14 cellular contexts compared by ENCODE assay signal in genomic region chr11:19237381-19237780, GRCh38. TPM values are rescaled to one million over a fixed set of nuclear protein-coding genes. Genes with fewer than 3 reads are reported as not detected.
DNase-seq lines count a peak whose midpoint lies in the region; ATAC-seq and TF ChIP-seq lines count a peak whose summit lies in the region.
"Had no signal": no experiment of that assay in that cellular context is flagged by ENCODE, and none has a peak within 500 bp of the region (broad histone marks: within the 10 kb centered on the region; RNA-seq: fewer than 3 reads in every experiment).

No MANE protein-coding gene starts in this region.

- no peaks in the 10 kb centered on the region for H3K9me2 ChIP-seq in hepatocyte (replicated peaks; ENCODE audit: insufficient read depth)

- H2BK15ac ChIP-seq in H9 (ENCODE audit: low read depth, low read length), result no peak overlapping the region

- H3K27me3 ChIP-seq in right atrium auricular region (peaks cover 8 to 11% of the 10 kb centered on the region in 2 donors), hepatocyte (peaks cover 7% of the 10 kb centered on the region), psoas muscle (ENCODE audit: insufficient read depth in 3 of 3, low read length in 2 of 3) (peaks cover 0 to 13% (median 9%) of the 10 kb centered on the region in 3 donors), H9 (ENCODE audit: insufficient read depth, low read length) (no peaks in the 10 kb centered on the region; the same call in 1 of the 2 replicates)

- H2BK5ac ChIP-seq in H9 (ENCODE audit: insufficient read length, low read length), result no peak overlapping the region

- H4K20me1 ChIP-seq in hepatocyte (ENCODE audit: insufficient read depth, poor library complexity, severe bottlenecking), result no peaks in the 10 kb centered on the region
- no peaks in the 10 kb centered on the region for H4K20me1 ChIP-seq in H9 (ENCODE audit: control insufficient read depth, insufficient read depth, insufficient read length)
- H4K20me1 ChIP-seq: BLaER1 had no signal

- H4K91ac ChIP-seq in H9 (ENCODE audit: insufficient read length, low read depth, low read length), result no peak overlapping the region

- no peak for TF ChIP-seq CTCF in right atrium auricular region (IDR thresholded peaks at IDR 0.05)
- TF ChIP-seq CTCF in hepatocyte (IDR thresholded peaks at IDR 0.05; ENCODE audit: poor library complexity), result no peak
- no peak for TF ChIP-seq CTCF in psoas muscle (IDR thresholded peaks at IDR 0.05)
- TF ChIP-seq CTCF in H9 (conservative IDR thresholded peaks at IDR 0.05), result no peak

- no peak overlapping the region for H2AFZ ChIP-seq in hepatocyte
- no peak overlapping the region for H2AFZ ChIP-seq in H9 (ENCODE audit: low read length)

- no peak overlapping the region for H3K23ac ChIP-seq in H9 (ENCODE audit: insufficient read length, low read depth, low read length)

- H4K5ac ChIP-seq in H9 (ENCODE audit: insufficient read length, low read depth, low read length), result no peak overlapping the region

- 64% methylated on average over 8 of the region's 8 CpGs for whole genome bisulfite sequencing in hepatocyte (ENCODE audit: low lambda C conversion rate, missing lambda C conversion rate)
- WGBS in psoas muscle, 3 donors, result 21 to 30% (median 28%) methylated on average over 8 of the region's 8 CpGs
- WGBS in H9 (ENCODE audit: extremely low coverage, insufficient read length, low lambda C conversion rate), result no CpG with 5 or more reads among the region's 8 CpGs

- DNase-seq in right atrium auricular region (ENCODE audit: low spot score), result no peak
- no peak for DNase-seq in Right ventricle myocardium superior
- no peak for DNase-seq in hepatocyte (ENCODE audit: low spot score)
- DNase-seq in psoas muscle, result no peak
- DNase-seq in H9, result no peak
- DNase-seq in T1000 (lab: John Stamatoyannopoulos, UW), result no peak
- DNase-seq in foreskin melanocyte, result no peak
- DNase-seq: 8988T; AML-193; Caco-2; CD8-positive, alpha-beta memory T cell; IMR-90 had no signal

- H3K14ac ChIP-seq in H9 (ENCODE audit: insufficient read depth, low read length), result no peak overlapping the region

- H3K9me3 ChIP-seq in right atrium auricular region (no peaks in the 10 kb centered on the region), hepatocyte (ENCODE audit: low read depth) (no peaks in the 10 kb centered on the region), psoas muscle (no peaks in the 10 kb centered on the region), H9 (ENCODE audit: control insufficient read depth, low read depth, low read length) (no peaks in the 10 kb centered on the region)
- H3K9me3 ChIP-seq: BLaER1, Caco-2 had no signal

- peaks cover 0 to 43% of the 10 kb centered on the region in 2 donors for H3K4me1 ChIP-seq in right atrium auricular region
- peaks cover 23% of the 10 kb centered on the region for H3K4me1 ChIP-seq in hepatocyte (ENCODE audit: insufficient read depth)
- H3K4me1 ChIP-seq in psoas muscle, result peaks cover 19% of the 10 kb centered on the region
- no peaks in the 10 kb centered on the region for H3K4me1 ChIP-seq in H9 (ENCODE audit: insufficient read depth, low read length)

- intact Hi-C loops in Right ventricle myocardium superior (cut with DNase I) (no loop called here), psoas muscle (cut with DNase I) (loop anchor here in 1 of 2 donors (5.0 kb wide), 1 partner anchor 35 kb away; the partner anchor contains the start of gene CSRP3)

- H3K4me2 ChIP-seq in hepatocyte (peak overlapping the region; percentile 38), H9 (ENCODE audit: insufficient read depth, insufficient read length, low read length) (no peak overlapping the region)
- H3K4me2 ChIP-seq: BLaER1 had no signal

- H3K4me3 ChIP-seq in right atrium auricular region (peak overlapping the region in 1 of 2 donors; percentile 9), hepatocyte (no peak overlapping the region), psoas muscle (peak overlapping the region; percentile 81)
- H3K4me3 ChIP-seq: BLaER1 had no signal

- no peaks in the 10 kb centered on the region for H3K79me1 ChIP-seq in H9 (ENCODE audit: insufficient read depth, low read depth, low read length, poor library complexity, severe bottlenecking)

- peaks cover 10% of the 10 kb centered on the region for H3K27me3 Mint-ChIP-seq in H9 (ENCODE audit: low read depth)

- H2BK12ac ChIP-seq in H9 (ENCODE audit: insufficient read length, low read depth, low read length), result no peak overlapping the region

- H3K79me2 ChIP-seq in hepatocyte (peaks cover 9% of the 10 kb centered on the region), H9 (ENCODE audit: insufficient read depth, low read length) (no peaks in the 10 kb centered on the region)

- H3K9ac ChIP-seq in H9 (ENCODE audit: extremely low read depth, insufficient read length, low read length), result no peak overlapping the region
- H3K9ac ChIP-seq: BLaER1 had no signal

- H3K36me3 ChIP-seq in right atrium auricular region (no peaks in the 10 kb centered on the region), hepatocyte (replicated peaks; ENCODE audit: insufficient read depth, low read depth) (no peaks in the 10 kb centered on the region), psoas muscle (ENCODE audit: insufficient read depth in 1 of 2, low read depth in 1 of 2) (no peaks in the 10 kb centered on the region)

- H3K4me3 Mint-ChIP-seq in H9, result no peak overlapping the region
- H3K4me3 Mint-ChIP-seq: CD8-positive, alpha-beta memory T cell had no signal

- peaks cover 14 to 41% (median 40%) of the 10 kb centered on the region in 3 experiments; a peak in 6 of 7 replicates for H3K36me3 Mint-ChIP-seq in H9 (ENCODE audit: insufficient read depth in 1 of 3, low read depth in 3 of 3)

- H3T11ph ChIP-seq in H9 (ENCODE audit: low read length), result no peak overlapping the region

- no peak overlapping the region; a peak in 1 of 7 replicates for H3K27ac Mint-ChIP-seq in H9

- ATAC-seq in Right ventricle myocardium superior (ENCODE audit: poor library complexity) (no peak), psoas muscle (peak in 1 of 4 donors; percentile 41)

- no peak overlapping the region for H3K56ac ChIP-seq in H9 (ENCODE audit: insufficient read length, low read depth, low read length)

- H2BK20ac ChIP-seq in H9 (ENCODE audit: low read depth, low read length, poor library complexity, severe bottlenecking), result no peak overlapping the region

- H3K27ac ChIP-seq in right atrium auricular region (peak overlapping the region; percentile 42 to 56), hepatocyte (no peak overlapping the region), psoas muscle (peak overlapping the region; percentile 79), H9 (ENCODE audit: insufficient read length, low read depth, low read length) (no peak overlapping the region)
- H3K27ac ChIP-seq: BLaER1, HL-60 had no signal

- H4K8ac ChIP-seq in H9 (replicated peaks; ENCODE audit: insufficient read length, low read depth, low read length), result no peak overlapping the region

- no peak overlapping the region for H2AK5ac ChIP-seq in H9 (ENCODE audit: insufficient read length, low read length)

- H3K23me2 ChIP-seq in H9 (ENCODE audit: insufficient read length, low read depth, low read length, poor library complexity, severe bottlenecking), result peaks cover 13% of the 10 kb centered on the region

- H3K4ac ChIP-seq in H9 (ENCODE audit: low read depth, low read length), result no peak overlapping the region

- H3K4me1 Mint-ChIP-seq in H9, result peaks cover 5 to 11% of the 10 kb centered on the region in 2 experiments; a peak in 3 of 4 replicates

- H3K18ac ChIP-seq in H9 (ENCODE audit: insufficient read length, low read depth, low read length), result no peak overlapping the region

- no peaks in the 10 kb centered on the region; a peak in 1 of 5 replicates for H3K9me3 Mint-ChIP-seq in H9
- H3K9me3 Mint-ChIP-seq: CD8-positive, alpha-beta memory T cell had no signal

- no peak overlapping the region for H2BK120ac ChIP-seq in H9 (ENCODE audit: low read depth, low read length, poor library complexity, severe bottlenecking)

RNA-seq across cellular contexts. Expression of gene E2F8, which starts 3.4 kb away (rescaled TPM):
- 1 to 10 TPM; 1.7 to 2.2 TPM for total RNA-seq in right atrium auricular region
- total RNA-seq in Right ventricle myocardium superior, result 2.0 TPM
- total RNA-seq in hepatocyte, result 2.1 and 2.3 TPM in 2 replicates
- 0.42 and 0.64 TPM in 2 replicates for polyA plus RNA-seq in hepatocyte
- 10 to 100 TPM in 1 of 4 donors, 1 to 10 TPM in 3; 1.4 to 11.6 (median 3.9) TPM for total RNA-seq in psoas muscle
- polyA plus RNA-seq in psoas muscle, result 1 to 10 TPM in 2 of 3 donors, under 1 TPM in 1; 1.00 to 1.5 (median 1.2) TPM
- total RNA-seq in H9 (2021), result 11.0 and 11.3 TPM in 2 replicates

RNA-seq across cellular contexts. Expression of gene CSRP3, which starts 35.6 kb away (rescaled TPM):
- total RNA-seq in right atrium auricular region (1,000 to 10,000 TPM; 1,021 to 1,621 TPM), Right ventricle myocardium superior (1,083 TPM), hepatocyte (0.88 TPM in 1 of 2 replicates, not detected in the other), psoas muscle (1,000 to 10,000 TPM in 2 of 4 donors, 100 to 1,000 TPM in 2; 316 to 1,082 (median 863) TPM), H9 (2021) (not detected in 2 replicates)
- polyA plus RNA-seq in hepatocyte (0.41 and 0.77 TPM in 2 replicates), psoas muscle (100 to 1,000 TPM in 2 of 3 donors, 10 to 100 TPM in 1; 35.9 to 856 (median 122) TPM)
- total RNA-seq: Caco-2; CD8-positive, alpha-beta memory T cell; IMR-90 had no signal
- polyA plus RNA-seq: CD8-positive, alpha-beta memory T cell; IMR-90 had no signal

Comparison
In these comparisons a context has a peak if more than half of its experiments do, and no peak if none do; other contexts are left out.
1. H3K27ac ChIP-seq: peak in right atrium auricular region (2 of 2) and psoas muscle (single experiment); none in hepatocyte (single experiment) and H9 (single experiment).
2. RNA of gene CSRP3, which starts 35.6 kb away (total RNA-seq): 1,021 to 1,621 TPM in right atrium auricular region, 1,083 TPM in Right ventricle myocardium superior (single experiment) and 316 to 1,082 TPM in psoas muscle; 0.88 TPM in hepatocyte and not detected in H9; every median in the first group is over 100 times any median in the second.